3 cellular contexts compared by ENCODE assay signal in the genomic region with DNA sequence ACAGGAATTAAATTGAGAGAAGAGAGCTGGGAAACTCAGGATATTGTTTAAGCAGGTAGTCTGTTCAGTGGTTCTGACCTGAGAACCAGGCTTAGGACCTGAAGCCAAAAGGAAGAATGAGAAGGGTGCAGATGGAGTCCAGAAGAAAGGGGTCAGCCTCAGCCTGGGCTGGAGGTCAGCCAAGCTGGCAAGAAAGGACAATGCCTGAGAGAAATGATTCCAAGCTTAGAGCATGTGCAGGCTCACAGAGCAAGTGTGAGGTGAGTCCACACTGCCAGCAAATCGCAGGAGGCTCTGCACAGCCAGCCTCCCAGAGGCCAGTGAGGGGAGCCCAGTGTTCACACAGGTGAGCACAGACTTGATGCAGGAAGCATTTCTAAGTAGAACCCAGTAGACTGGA.
TF ChIP-seq lines count a peak whose summit lies in the region.

No MANE protein-coding gene starts in this region.

TF ChIP-seq in WTC11, 78 proteins besides CTCF, POLR2A, EP300 and RAD21 (continued from another document):
- TF ChIP-seq, protein P1, sequence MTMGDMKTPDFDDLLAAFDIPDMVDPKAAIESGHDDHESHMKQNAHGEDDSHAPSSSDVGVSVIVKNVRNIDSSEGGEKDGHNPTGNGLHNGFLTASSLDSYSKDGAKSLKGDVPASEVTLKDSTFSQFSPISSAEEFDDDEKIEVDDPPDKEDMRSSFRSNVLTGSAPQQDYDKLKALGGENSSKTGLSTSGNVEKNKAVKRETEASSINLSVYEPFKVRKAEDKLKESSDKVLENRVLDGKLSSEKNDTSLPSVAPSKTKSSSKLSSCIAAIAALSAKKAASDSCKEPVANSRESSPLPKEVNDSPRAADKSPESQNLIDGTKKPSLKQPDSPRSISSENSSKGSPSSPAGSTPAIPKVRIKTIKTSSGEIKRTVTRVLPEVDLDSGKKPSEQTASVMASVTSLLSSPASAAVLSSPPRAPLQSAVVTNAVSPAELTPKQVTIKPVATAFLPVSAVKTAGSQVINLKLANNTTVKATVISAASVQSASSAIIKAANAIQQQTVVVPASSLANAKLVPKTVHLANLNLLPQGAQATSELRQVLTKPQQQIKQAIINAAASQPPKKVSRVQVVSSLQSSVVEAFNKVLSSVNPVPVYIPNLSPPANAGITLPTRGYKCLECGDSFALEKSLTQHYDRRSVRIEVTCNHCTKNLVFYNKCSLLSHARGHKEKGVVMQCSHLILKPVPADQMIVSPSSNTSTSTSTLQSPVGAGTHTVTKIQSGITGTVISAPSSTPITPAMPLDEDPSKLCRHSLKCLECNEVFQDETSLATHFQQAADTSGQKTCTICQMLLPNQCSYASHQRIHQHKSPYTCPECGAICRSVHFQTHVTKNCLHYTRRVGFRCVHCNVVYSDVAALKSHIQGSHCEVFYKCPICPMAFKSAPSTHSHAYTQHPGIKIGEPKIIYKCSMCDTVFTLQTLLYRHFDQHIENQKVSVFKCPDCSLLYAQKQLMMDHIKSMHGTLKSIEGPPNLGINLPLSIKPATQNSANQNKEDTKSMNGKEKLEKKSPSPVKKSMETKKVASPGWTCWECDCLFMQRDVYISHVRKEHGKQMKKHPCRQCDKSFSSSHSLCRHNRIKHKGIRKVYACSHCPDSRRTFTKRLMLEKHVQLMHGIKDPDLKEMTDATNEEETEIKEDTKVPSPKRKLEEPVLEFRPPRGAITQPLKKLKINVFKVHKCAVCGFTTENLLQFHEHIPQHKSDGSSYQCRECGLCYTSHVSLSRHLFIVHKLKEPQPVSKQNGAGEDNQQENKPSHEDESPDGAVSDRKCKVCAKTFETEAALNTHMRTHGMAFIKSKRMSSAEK (CRISPR knock-in tag; IDR thresholded peaks at IDR 0.05; ENCODE audit: borderline replicate concordance) = no peak

TF ChIP-seq in H1, 55 proteins besides CTCF, POLR2A, EP300 and RAD21 (continued from another document):
- TF ChIP-seq, protein P2, sequence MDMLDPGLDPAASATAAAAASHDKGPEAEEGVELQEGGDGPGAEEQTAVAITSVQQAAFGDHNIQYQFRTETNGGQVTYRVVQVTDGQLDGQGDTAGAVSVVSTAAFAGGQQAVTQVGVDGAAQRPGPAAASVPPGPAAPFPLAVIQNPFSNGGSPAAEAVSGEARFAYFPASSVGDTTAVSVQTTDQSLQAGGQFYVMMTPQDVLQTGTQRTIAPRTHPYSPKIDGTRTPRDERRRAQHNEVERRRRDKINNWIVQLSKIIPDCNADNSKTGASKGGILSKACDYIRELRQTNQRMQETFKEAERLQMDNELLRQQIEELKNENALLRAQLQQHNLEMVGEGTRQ (IDR thresholded peaks at IDR 0.05; ENCODE audit: low read length) = no peak
- no peak for TF ChIP-seq RNF2 (IDR thresholded peaks at IDR 0.05; ENCODE audit: borderline replicate concordance, low read depth, low read length, missing control alignments, poor library complexity, severe bottlenecking)
- no peak for TF ChIP-seq POLR2AphosphoS5 (IDR thresholded peaks at IDR 0.05; ENCODE audit: low read depth, low read length)
- TF ChIP-seq RXRA (IDR thresholded peaks at IDR 0.05; ENCODE audit: insufficient read depth, low read depth, low read length) = no peak

TF ChIP-seq in SK-N-SH treated with all-trans-retinoic acid at 6 μM for 48 hours, 23 proteins besides CTCF, POLR2A, EP300 and RAD21 (continued from another document):
- TF ChIP-seq, protein P3, sequence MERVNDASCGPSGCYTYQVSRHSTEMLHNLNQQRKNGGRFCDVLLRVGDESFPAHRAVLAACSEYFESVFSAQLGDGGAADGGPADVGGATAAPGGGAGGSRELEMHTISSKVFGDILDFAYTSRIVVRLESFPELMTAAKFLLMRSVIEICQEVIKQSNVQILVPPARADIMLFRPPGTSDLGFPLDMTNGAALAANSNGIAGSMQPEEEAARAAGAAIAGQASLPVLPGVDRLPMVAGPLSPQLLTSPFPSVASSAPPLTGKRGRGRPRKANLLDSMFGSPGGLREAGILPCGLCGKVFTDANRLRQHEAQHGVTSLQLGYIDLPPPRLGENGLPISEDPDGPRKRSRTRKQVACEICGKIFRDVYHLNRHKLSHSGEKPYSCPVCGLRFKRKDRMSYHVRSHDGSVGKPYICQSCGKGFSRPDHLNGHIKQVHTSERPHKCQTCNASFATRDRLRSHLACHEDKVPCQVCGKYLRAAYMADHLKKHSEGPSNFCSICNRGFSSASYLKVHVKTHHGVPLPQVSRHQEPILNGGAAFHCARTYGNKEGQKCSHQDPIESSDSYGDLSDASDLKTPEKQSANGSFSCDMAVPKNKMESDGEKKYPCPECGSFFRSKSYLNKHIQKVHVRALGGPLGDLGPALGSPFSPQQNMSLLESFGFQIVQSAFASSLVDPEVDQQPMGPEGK (CRISPR knock-in tag; IDR thresholded peaks at IDR 0.05; ENCODE audit: borderline replicate concordance) = no peak
- TF ChIP-seq GLIS3 (CRISPR knock-in tag; IDR thresholded peaks at IDR 0.05) (no peak), SNAI2 (CRISPR knock-in tag; IDR thresholded peaks at IDR 0.05) (no peak), BACH2 (CRISPR knock-in tag; IDR thresholded peaks at IDR 0.05; ENCODE audit: borderline replicate concordance) (no peak), RARB (CRISPR knock-in tag; IDR thresholded peaks at IDR 0.05) (no peak), ISL1 (CRISPR knock-in tag; IDR thresholded peaks at IDR 0.05) (no peak), ZNF8 (CRISPR knock-in tag; IDR thresholded peaks at IDR 0.05) (no peak), ZC3H10 (CRISPR knock-in tag; IDR thresholded peaks at IDR 0.05) (no peak), CSDC2 (CRISPR knock-in tag; IDR thresholded peaks at IDR 0.05) (no peak), ZFP3 (CRISPR knock-in tag; IDR thresholded peaks at IDR 0.05) (no peak)
- TF ChIP-seq, protein P4, sequence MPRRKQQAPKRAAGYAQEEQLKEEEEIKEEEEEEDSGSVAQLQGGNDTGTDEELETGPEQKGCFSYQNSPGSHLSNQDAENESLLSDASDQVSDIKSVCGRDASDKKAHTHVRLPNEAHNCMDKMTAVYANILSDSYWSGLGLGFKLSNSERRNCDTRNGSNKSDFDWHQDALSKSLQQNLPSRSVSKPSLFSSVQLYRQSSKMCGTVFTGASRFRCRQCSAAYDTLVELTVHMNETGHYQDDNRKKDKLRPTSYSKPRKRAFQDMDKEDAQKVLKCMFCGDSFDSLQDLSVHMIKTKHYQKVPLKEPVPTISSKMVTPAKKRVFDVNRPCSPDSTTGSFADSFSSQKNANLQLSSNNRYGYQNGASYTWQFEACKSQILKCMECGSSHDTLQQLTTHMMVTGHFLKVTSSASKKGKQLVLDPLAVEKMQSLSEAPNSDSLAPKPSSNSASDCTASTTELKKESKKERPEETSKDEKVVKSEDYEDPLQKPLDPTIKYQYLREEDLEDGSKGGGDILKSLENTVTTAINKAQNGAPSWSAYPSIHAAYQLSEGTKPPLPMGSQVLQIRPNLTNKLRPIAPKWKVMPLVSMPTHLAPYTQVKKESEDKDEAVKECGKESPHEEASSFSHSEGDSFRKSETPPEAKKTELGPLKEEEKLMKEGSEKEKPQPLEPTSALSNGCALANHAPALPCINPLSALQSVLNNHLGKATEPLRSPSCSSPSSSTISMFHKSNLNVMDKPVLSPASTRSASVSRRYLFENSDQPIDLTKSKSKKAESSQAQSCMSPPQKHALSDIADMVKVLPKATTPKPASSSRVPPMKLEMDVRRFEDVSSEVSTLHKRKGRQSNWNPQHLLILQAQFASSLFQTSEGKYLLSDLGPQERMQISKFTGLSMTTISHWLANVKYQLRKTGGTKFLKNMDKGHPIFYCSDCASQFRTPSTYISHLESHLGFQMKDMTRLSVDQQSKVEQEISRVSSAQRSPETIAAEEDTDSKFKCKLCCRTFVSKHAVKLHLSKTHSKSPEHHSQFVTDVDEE (CRISPR knock-in tag; IDR thresholded peaks at IDR 0.05) = no peak
- TF ChIP-seq, protein P5, sequence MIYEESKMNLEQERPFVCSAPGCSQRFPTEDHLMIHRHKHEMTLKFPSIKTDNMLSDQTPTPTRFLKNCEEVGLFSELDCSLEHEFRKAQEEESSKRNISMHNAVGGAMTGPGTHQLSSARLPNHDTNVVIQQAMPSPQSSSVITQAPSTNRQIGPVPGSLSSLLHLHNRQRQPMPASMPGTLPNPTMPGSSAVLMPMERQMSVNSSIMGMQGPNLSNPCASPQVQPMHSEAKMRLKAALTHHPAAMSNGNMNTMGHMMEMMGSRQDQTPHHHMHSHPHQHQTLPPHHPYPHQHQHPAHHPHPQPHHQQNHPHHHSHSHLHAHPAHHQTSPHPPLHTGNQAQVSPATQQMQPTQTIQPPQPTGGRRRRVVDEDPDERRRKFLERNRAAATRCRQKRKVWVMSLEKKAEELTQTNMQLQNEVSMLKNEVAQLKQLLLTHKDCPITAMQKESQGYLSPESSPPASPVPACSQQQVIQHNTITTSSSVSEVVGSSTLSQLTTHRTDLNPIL (CRISPR knock-in tag; IDR thresholded peaks at IDR 0.05; ENCODE audit: low read depth) = no peak
- TF ChIP-seq, protein P6, sequence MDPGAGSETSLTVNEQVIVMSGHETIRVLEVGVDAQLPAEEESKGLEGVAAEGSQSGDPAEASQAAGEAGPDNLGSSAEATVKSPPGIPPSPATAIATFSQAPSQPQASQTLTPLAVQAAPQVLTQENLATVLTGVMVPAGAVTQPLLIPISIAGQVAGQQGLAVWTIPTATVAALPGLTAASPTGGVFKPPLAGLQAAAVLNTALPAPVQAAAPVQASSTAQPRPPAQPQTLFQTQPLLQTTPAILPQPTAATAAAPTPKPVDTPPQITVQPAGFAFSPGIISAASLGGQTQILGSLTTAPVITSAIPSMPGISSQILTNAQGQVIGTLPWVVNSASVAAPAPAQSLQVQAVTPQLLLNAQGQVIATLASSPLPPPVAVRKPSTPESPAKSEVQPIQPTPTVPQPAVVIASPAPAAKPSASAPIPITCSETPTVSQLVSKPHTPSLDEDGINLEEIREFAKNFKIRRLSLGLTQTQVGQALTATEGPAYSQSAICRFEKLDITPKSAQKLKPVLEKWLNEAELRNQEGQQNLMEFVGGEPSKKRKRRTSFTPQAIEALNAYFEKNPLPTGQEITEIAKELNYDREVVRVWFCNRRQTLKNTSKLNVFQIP (CRISPR knock-in tag; IDR thresholded peaks at IDR 0.05; ENCODE audit: borderline replicate concordance, low read depth) = no peak
